In the genomic region with DNA sequence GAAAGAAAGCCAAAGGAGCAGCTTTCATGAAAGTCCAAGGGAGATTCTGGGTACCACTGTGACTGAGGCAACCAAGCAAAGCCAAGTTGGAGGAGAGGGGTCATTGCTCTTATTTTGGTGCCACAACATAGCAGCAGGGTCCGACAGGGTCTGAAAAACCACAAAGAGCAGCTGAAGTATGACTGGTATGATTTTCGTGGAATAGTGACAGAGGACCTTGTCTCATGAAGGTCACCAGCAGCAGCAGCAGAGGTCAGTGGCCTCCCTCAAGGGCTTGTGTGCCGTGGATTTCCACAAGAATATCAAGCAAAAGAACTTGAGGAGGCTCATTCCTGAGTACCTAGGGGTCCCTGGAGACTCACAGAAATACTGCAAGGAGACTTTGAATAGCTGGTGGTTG, we compare ENCODE assay signal across 20 cellular contexts.
"Had no signal": no experiment of that assay in that cellular context is flagged by ENCODE, and none has a peak within 500 bp of the region (broad histone marks: within the 10 kb centered on the region; RNA-seq: fewer than 3 reads in every experiment).

No MANE protein-coding gene starts in this region.

- H3K27me3 ChIP-seq: dorsolateral prefrontal cortex, esophagus squamous epithelium, gastrocnemius medialis had no signal

- H3K36me3 ChIP-seq: esophagus squamous epithelium, gastrocnemius medialis, heart right ventricle, left ventricle myocardium inferior, lower lobe of right lung had no signal

- DNase-seq: dermis blood vessel endothelial cell; dorsolateral prefrontal cortex; effector CD4-positive, alpha-beta T cell; effector memory CD4-positive, alpha-beta T cell; esophagus squamous epithelium; foreskin melanocyte; gastrocnemius medialis; glutamatergic neuron; head of caudate nucleus; heart right ventricle; hippocampal formation; islet precursor cell; kidney; kidney glomerular epithelial cell; left colon; left ventricle myocardium inferior; lower lobe of right lung; midbrain had no signal

- H3K9me3 ChIP-seq: esophagus squamous epithelium, gastrocnemius medialis, heart right ventricle, left ventricle myocardium inferior, lower lobe of right lung had no signal

- H3K4me3 ChIP-seq: coronary artery, dorsolateral prefrontal cortex, esophagus squamous epithelium, gastrocnemius medialis, heart right ventricle, left ventricle myocardium inferior, lower lobe of right lung had no signal

- H3K27ac ChIP-seq: coronary artery, dorsolateral prefrontal cortex, esophagus squamous epithelium, gastrocnemius medialis, heart right ventricle, left ventricle myocardium inferior, lower lobe of right lung had no signal

- ATAC-seq: gastrocnemius medialis, heart right ventricle, left colon, left lobe of liver, lower lobe of right lung had no signal

- H3K4me1 ChIP-seq: esophagus squamous epithelium, gastrocnemius medialis, lower lobe of right lung had no signal
